Comparison of ENCODE assay signal across 8 cellular contexts in the genomic region with DNA sequence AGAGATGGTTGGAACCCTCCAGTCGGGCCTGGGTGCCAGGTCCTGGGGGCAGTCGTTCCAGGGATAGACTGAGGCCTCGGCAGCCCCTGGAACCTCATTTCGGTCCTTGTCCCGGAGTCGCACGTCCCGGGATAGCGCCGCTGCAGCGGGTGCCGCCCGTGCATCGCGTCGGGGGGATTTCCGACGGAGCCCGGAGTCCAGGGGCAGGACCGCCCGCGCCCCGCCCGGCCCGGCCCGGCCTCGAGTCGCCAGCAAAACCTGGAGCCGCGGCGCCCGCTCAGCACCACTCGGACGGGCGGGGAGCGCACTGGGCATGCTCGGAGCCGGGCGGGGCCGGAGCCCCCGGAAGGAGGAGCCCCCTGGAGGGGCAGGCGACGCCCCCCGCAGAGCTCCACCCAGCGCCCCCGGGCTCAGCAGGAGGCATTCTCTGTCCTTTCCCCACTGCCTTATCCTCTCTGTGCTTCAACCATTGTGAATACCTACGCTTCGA. TPM values are rescaled to one million over a fixed set of nuclear protein-coding genes. Genes with fewer than 3 reads are reported as not detected.
DNase-seq lines count a peak whose midpoint lies in the region; ATAC-seq, FAIRE-seq and TF ChIP-seq lines count a peak whose summit lies in the region.

No MANE protein-coding gene starts in this region.

- no peak overlapping the region for H2BK20ac ChIP-seq in H1 (ENCODE audit: low read length)

- DNase-seq in A673 (ENCODE audit: low spot score) (peak; percentile 30), NCI-H146 treated with DMSO at 0.1 percent for 48 hours (lab: John Stamatoyannopoulos, UW; ENCODE audit: unreplicated experiment) (peak; percentile 27), H1 (ENCODE audit: low read depth in 1 of 2, low spot score in 2 of 2) (peak in 1 of 2 experiments; percentile 80), mesendoderm (no peak), DMS79 treated with DMSO at 0.1 percent for 48 hours (lab: John Stamatoyannopoulos, UW) (no peak), RPMI8226 (no peak), natural killer cell (no peak)

- TF ChIP-seq CTCF in A673 (conservative IDR thresholded peaks at IDR 0.05; ENCODE audit: low read depth, low read length) (no peak), H1 (IDR thresholded peaks at IDR 0.05; ENCODE audit: control extremely low read depth in 1 of 3, insufficient read depth in 1 of 3, low read depth in 1 of 3, low read length in 3 of 3) (0 out of 4 replicates have a peak, but pooled peaks of 1 of the 3 experiments have one; percentile 1), natural killer cell (IDR thresholded peaks at IDR 0.05) (no peak)

- CTCF ChIA-PET in A673 (lab: Charles Lee) = no interaction called here
- CTCF ChIA-PET in H1 (lab: Charles Lee; ENCODE audit: partially characterized antibody) = interaction anchor here (2.1 to 3.1 kb wide), 2 partner anchors 14 to 30 kb away, joined by 12 to 13 read pairs; no protein-coding TSS in a partner anchor

- ATAC-seq in natural killer cell = no peak
- ATAC-seq in HG02763 (IDR thresholded peaks at IDR 0.05; ENCODE audit: unreplicated experiment) = no peak

- H3K27ac Mint-ChIP-seq in natural killer cell = no peak overlapping the region

- H3K4me3 Mint-ChIP-seq in natural killer cell = no peak overlapping the region

- H3K79me1 ChIP-seq in H1 (ENCODE audit: low read depth, low read length) (no peaks in the 10 kb centered on the region; the same call in 1 of the 2 replicates), mesendoderm (ENCODE audit: low read length) (no peaks in the 10 kb centered on the region)

- no peak overlapping the region for H3K18ac ChIP-seq in H1 (ENCODE audit: extremely low read depth, low read length)
- H3K18ac ChIP-seq in mesendoderm (ENCODE audit: low read length) = no peak overlapping the region

- H3K4me3 ChIP-seq in A673 (ENCODE audit: low read depth, low read length, poor library complexity, severe bottlenecking) = peak overlapping the region; percentile 27
- peak overlapping the region; percentile 19 to 61 (median 46) for H3K4me3 ChIP-seq in H1 (ENCODE audit: extremely low read depth in 1 of 4, insufficient read depth in 2 of 4, low read depth in 3 of 4, low read length in 4 of 4)
- peak overlapping the region; percentile 15 for H3K4me3 ChIP-seq in mesendoderm (ENCODE audit: low read length)

- peak overlapping the region; percentile 69 to 73 for H3K4me2 ChIP-seq in H1 (ENCODE audit: insufficient read depth in 1 of 2, low read depth in 2 of 2, low read length in 2 of 2)
- H3K4me2 ChIP-seq in mesendoderm (ENCODE audit: low read length) = peak overlapping the region; percentile 50

- H2AK5ac ChIP-seq in H1 (ENCODE audit: low read depth, low read length) = no peak overlapping the region
- no peak overlapping the region for H2AK5ac ChIP-seq in mesendoderm (ENCODE audit: low read length)

- H3K9ac ChIP-seq in H1 (replicated peaks in 1 of 4; ENCODE audit: extremely low read depth in 1 of 4, low read depth in 3 of 4, low read length in 3 of 4) (no peak overlapping the region), mesendoderm (ENCODE audit: low read length) (peak overlapping the region; percentile 24)

- H4K5ac ChIP-seq in H1 (ENCODE audit: insufficient read length, low read depth, low read length) (no peak overlapping the region), mesendoderm (ENCODE audit: low read length) (no peak overlapping the region)

- no peaks in the 10 kb centered on the region for H3K9me3 ChIP-seq in A673 (ENCODE audit: low read depth, low read length, poor library complexity, severe bottlenecking)
- no peaks in the 10 kb centered on the region for H3K9me3 ChIP-seq in H1 (ENCODE audit: insufficient read depth in 2 of 2, low read depth in 1 of 2, low read length in 1 of 2)

- H3K23me2 ChIP-seq in H1 (ENCODE audit: low read depth, low read length) = peaks cover 10% of the 10 kb centered on the region; the same call in 1 of the 2 replicates

- H2BK15ac ChIP-seq in H1 (ENCODE audit: low read length) (no peak overlapping the region), mesendoderm (replicated peaks; ENCODE audit: low read depth) (no peak overlapping the region)

- H4K91ac ChIP-seq in H1 (replicated peaks; ENCODE audit: insufficient read length, low read length) = no peak overlapping the region

- intact Hi-C loops in A673 (cut with micrococcal nuclease; ENCODE audit: unreplicated experiment) = no loop called here
- intact Hi-C loops in natural killer cell (cut with micrococcal nuclease) = no loop called here

- POLR2A ChIA-PET in A673 (lab: Charles Lee; ENCODE audit: low non-redundant PET) = no interaction called here
- POLR2A ChIA-PET in H1 (lab: Charles Lee; ENCODE audit: partially characterized antibody) = no interaction called here

- H3K36me3 ChIP-seq in A673 (ENCODE audit: insufficient read depth, low read length, poor library complexity, severe bottlenecking) = no peaks in the 10 kb centered on the region
- H3K36me3 ChIP-seq in H1 (ENCODE audit: control insufficient read depth in 2 of 4, insufficient read depth in 4 of 4, low read length in 3 of 4) = no peaks in the 10 kb centered on the region
- no peaks in the 10 kb centered on the region for H3K36me3 ChIP-seq in mesendoderm (ENCODE audit: control insufficient read depth, insufficient read depth, low read length)

- H2BK5ac ChIP-seq in H1 (ENCODE audit: low read depth, low read length) = peak overlapping the region; percentile 38; the same call in 1 of the 2 replicates
- no peak overlapping the region for H2BK5ac ChIP-seq in mesendoderm (ENCODE audit: low read length)

- no peak for TF ChIP-seq POLR2A in H1 (IDR thresholded peaks at IDR 0.05; ENCODE audit: control extremely low read depth in 1 of 2, low read depth in 2 of 2, low read length in 2 of 2)

- peaks cover 0 to 2% of the 10 kb centered on the region in 2 experiments for H4K20me1 ChIP-seq in H1 (replicated peaks in 1 of 2; ENCODE audit: control insufficient read depth in 1 of 2, insufficient read depth in 2 of 2, low read length in 2 of 2)

- TF ChIP-seq RAD21 in H1 (IDR thresholded peaks at IDR 0.05 in 1 of 2, conservative IDR thresholded peaks at IDR 0.05 in 1 of 2; ENCODE audit: low read depth in 2 of 2, low read length in 2 of 2) = no peak

- no peaks in the 10 kb centered on the region for H3K9me3 Mint-ChIP-seq in natural killer cell

- 0 out of 2 replicates have a peak overlapping the region, but pooled peaks have one; percentile 32 for H2BK12ac ChIP-seq in H1 (ENCODE audit: low read depth, low read length)

- H3K23ac ChIP-seq in H1 (ENCODE audit: insufficient read length) = no peak overlapping the region
- H3K23ac ChIP-seq in mesendoderm (ENCODE audit: low read length) = no peak overlapping the region

- no TSS peak for BruUV-seq in A673 (replicated peaks; lab: Mats Ljungman, UMichigan)

- H3K4ac ChIP-seq in H1 (replicated peaks; ENCODE audit: insufficient read length, low read depth, low read length) = no peak overlapping the region
- no peak overlapping the region for H3K4ac ChIP-seq in mesendoderm (ENCODE audit: low read depth, low read length)

- H4K8ac ChIP-seq in H1 (ENCODE audit: extremely low read depth, insufficient read depth, low read length) (no peak overlapping the region; the same call in 1 of the 2 replicates), mesendoderm (ENCODE audit: low read depth, low read length) (no peak overlapping the region)

- no peak overlapping the region for H2BK120ac ChIP-seq in H1 (replicated peaks; ENCODE audit: low read depth, low read length)
- H2BK120ac ChIP-seq in mesendoderm (ENCODE audit: low read depth, low read length) = no peak overlapping the region

- H3K56ac ChIP-seq in H1 (replicated peaks; ENCODE audit: insufficient read length, low read depth, low read length) (no peak overlapping the region), mesendoderm (ENCODE audit: low read length) (peak overlapping the region; percentile 73)

- peaks cover 9% of the 10 kb centered on the region for H3K36me3 Mint-ChIP-seq in natural killer cell

- FAIRE-seq in H1 (lab: Jason Lieb, UNC) = no peak

- peaks cover 10% of the 10 kb centered on the region for H3K4me1 ChIP-seq in A673 (ENCODE audit: insufficient read depth, low read length, poor library complexity, severe bottlenecking)
- H3K4me1 ChIP-seq in H1 (replicated peaks in 1 of 4; ENCODE audit: control insufficient read depth in 3 of 4, insufficient read depth in 4 of 4, low read length in 3 of 4) = peaks cover 2 to 5% (median 4%) of the 10 kb centered on the region in 4 experiments; a peak in 6 of 7 replicates
- peaks cover 2% of the 10 kb centered on the region for H3K4me1 ChIP-seq in mesendoderm (ENCODE audit: control insufficient read depth, low read depth, low read length)

- no peak for TF ChIP-seq EP300 in H1 (IDR thresholded peaks at IDR 0.05; ENCODE audit: borderline replicate concordance in 1 of 2, low read depth in 2 of 2, low read length in 2 of 2)

- H3K79me2 ChIP-seq in H1 (ENCODE audit: control insufficient read depth in 1 of 2, insufficient read depth in 2 of 2, low read length in 2 of 2) = no peaks in the 10 kb centered on the region
- no peaks in the 10 kb centered on the region for H3K79me2 ChIP-seq in mesendoderm (ENCODE audit: control insufficient read depth, insufficient read depth, low read length)

- H3K27me3 ChIP-seq in A673 (replicated peaks; ENCODE audit: insufficient read depth, low read depth, low read length, poor library complexity) = peaks cover 89% of the 10 kb centered on the region
- H3K27me3 ChIP-seq in H1 (replicated peaks in 1 of 4; ENCODE audit: control insufficient read depth in 3 of 4, extremely low read depth in 1 of 4, insufficient read depth in 3 of 4, low read length in 3 of 4) = peaks cover 25 to 47% (median 37%) of the 10 kb centered on the region in 4 experiments
- H3K27me3 ChIP-seq in mesendoderm (ENCODE audit: insufficient read depth, low read length, poor library complexity) = peaks cover 24% of the 10 kb centered on the region

- H3K27ac ChIP-seq in A673 (ENCODE audit: low read depth, low read length, poor library complexity, severe bottlenecking) = no peak overlapping the region
- H3K27ac ChIP-seq in H1 (ENCODE audit: low read depth, low read length) = no peak overlapping the region
- no peak overlapping the region for H3K27ac ChIP-seq in mesendoderm (ENCODE audit: low read depth, low read length)

- 4% methylated on average over 33 of the region's 48 CpGs; no CpG with 5 or more reads in 1 of the 2 experiments for WGBS in H1 (ENCODE audit: extremely low coverage in 1 of 2, insufficient coverage in 1 of 2, insufficient read length in 1 of 2, insufficient replicate concordance in 2 of 2, low coverage in 1 of 2, low lambda C conversion rate in 2 of 2, missing lambda C conversion rate in 1 of 2), 2 experiments
- WGBS in mesendoderm (ENCODE audit: extremely low coverage, insufficient coverage, low lambda C conversion rate) = no CpG with 5 or more reads among the region's 48 CpGs

- no peak overlapping the region for H3K14ac ChIP-seq in H1 (ENCODE audit: insufficient read length)

- peaks cover 50 to 55% of the 10 kb centered on the region in 2 donors for H3K27me3 Mint-ChIP-seq in natural killer cell (ENCODE audit: low read depth in 2 of 2)

- peaks cover 0 to 4% of the 10 kb centered on the region in 2 donors for H3K4me1 Mint-ChIP-seq in natural killer cell

- peak overlapping the region; percentile 91 for H2AFZ ChIP-seq in H1 (ENCODE audit: low read length)

RNA-seq across cellular contexts. Expression of gene PTPN3, which starts 1.6 kb away (rescaled TPM):
- total RNA-seq in A673 (2021) (1.0 and 1.1 TPM in 2 replicates), natural killer cell (not detected)
- 3.7 TPM in 2 replicates for total RNA-seq in H1 (2021; fragmentation: NEBNext Ultra II Directional; extraction: Animal tissue kit (Norgen Biotek cat#: 25700))
- polyA plus RNA-seq in H1 (2011; rRNA removed) = 2.0 and 2.9 TPM in 2 replicates
- polyA plus RNA-seq in H1 (2011; cell fraction: cytosol; rRNA removed) = 2.7 TPM
- 3.7 TPM for polyA plus RNA-seq in H1 (2011; cell fraction: nucleus; rRNA removed)
- 2.3 to 3.2 TPM (median 2.7 TPM) in 4 replicates for polyA plus RNA-seq in H1 (2012, experiment 1 of 2)
- polyA plus RNA-seq in H1 (2012, experiment 2 of 2) = 0.28 TPM
- polyA plus RNA-seq in H1 (2013, experiment 1 of 2) = 1.9 TPM
- 1.8 TPM for polyA plus RNA-seq in H1 (2013, experiment 2 of 2)
- 4.6 and 5.2 TPM in 2 replicates for polyA minus RNA-seq in H1 (2011; rRNA and poly(A)+ RNA removed)
- 1.3 TPM for polyA minus RNA-seq in H1 (2011; cell fraction: cytosol; rRNA and poly(A)+ RNA removed)
- 5.7 TPM for polyA minus RNA-seq in H1 (2011; cell fraction: nucleus; rRNA and poly(A)+ RNA removed)
- polyA plus RNA-seq in mesendoderm (2013, experiment 1 of 2) = 0.80 TPM
- 0.91 TPM for polyA plus RNA-seq in mesendoderm (2013, experiment 2 of 2)

Comparison
In these comparisons a context has a peak if more than half of its experiments do, and no peak if none do; other contexts are left out.
1. DNase-seq: peak in A673 (single experiment) and NCI-H146 treated with DMSO at 0.1 percent for 48 hours (single experiment); none in mesendoderm (single experiment), DMS79 treated with DMSO at 0.1 percent for 48 hours (single experiment), RPMI8226 (single experiment) and natural killer cell (single experiment).
2. Peak in every context shown above with its lines, with median percentiles within 50 percentile points of each other: H3K4me3 ChIP-seq.